14 cellular contexts compared by ENCODE assay signal in the genomic region with DNA sequence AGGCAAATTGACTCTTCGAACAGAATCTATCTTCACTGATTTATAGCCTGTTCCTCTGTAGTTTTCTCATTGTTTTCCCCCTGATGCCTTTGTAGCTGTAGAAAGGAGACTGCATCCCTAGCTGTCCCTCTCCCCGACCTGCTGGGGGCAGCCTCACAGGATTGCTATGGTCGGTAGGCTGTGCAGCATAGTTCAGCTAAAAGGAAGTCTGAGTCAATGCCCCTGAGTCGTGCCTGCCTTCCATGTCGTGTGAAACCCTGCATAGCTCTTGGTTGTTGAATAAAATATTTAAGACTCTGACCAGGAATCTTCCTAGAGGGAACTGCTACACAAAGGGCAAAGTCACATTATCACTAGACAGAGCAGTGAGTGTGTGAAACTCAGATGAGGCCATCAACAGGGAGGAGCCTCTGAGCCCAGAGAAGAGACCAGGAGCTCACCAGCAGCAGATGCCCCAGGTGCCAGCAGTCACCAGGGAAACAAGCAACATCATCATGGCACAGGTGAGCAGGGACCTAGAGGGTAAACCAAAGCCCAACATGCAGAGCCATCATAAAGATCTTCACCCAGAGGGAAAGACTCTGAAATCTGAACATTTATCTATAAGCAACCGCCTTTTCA.
DNase-seq lines count a peak whose midpoint lies in the region; ATAC-seq, FAIRE-seq and TF ChIP-seq lines count a peak whose summit lies in the region.
"Had no signal": no experiment of that assay in that cellular context is flagged by ENCODE, and none has a peak within 500 bp of the region (broad histone marks: within the 10 kb centered on the region; RNA-seq: fewer than 3 reads in every experiment).

No MANE protein-coding gene starts in this region.

- CTCF ChIA-PET in HCT116 (lab: Charles Lee), result interaction anchor here (1.2 kb wide), 1 partner anchor 14 kb away, joined by 4 read pairs; no protein-coding TSS in a partner anchor

- RAD21 ChIA-PET in HCT116 (lab: Charles Lee; ENCODE audit: low non-redundant PET in 1 of 2, low total read pairs in 2 of 2, uncharacterized antibody in 2 of 2, unreplicated experiment in 2 of 2), result no interaction called here

- H3K27me3 Mint-ChIP-seq in T-helper 17 cell, result no peaks in the 10 kb centered on the region

- H3K9me2 ChIP-seq in HCT116 (ENCODE audit: insufficient read depth), result no peaks in the 10 kb centered on the region

- POLR2A ChIA-PET in HCT116 (lab: Charles Lee), result no interaction called here

- H3K4me1 Mint-ChIP-seq in T-helper 17 cell, result no peaks in the 10 kb centered on the region

- in situ Hi-C loops in gastrocnemius medialis (cut with MboI; ENCODE audit: low sequenced_read_pairs in 4 of 4), result no loop called here

- H3K79me2 ChIP-seq in HCT116 (ENCODE audit: insufficient read depth, low read length), result no peaks in the 10 kb centered on the region

- H2AFZ ChIP-seq in HCT116 (ENCODE audit: low read depth, low read length, poor library complexity, severe bottlenecking), result peak overlapping the region; percentile 63

- peak; percentile 100 for ATAC-seq in HCT116
- ATAC-seq in SK-N-SH treated with all-trans-retinoic acid at 6 μM for 48 hours, result 0 out of 3 replicates have a peak, but pooled peaks have one; percentile 39
- no peak for ATAC-seq in T-helper 17 cell
- ATAC-seq in GM19463 (IDR thresholded peaks at IDR 0.05; ENCODE audit: unreplicated experiment), result no peak
- no peak for ATAC-seq in gastrocnemius medialis
- ATAC-seq: activated T-cell treated with anti-CD3 and anti-CD28 coated beads, Interleukin-2, amount 50 U/mL, for 4 hours; GM12878 had no signal

- H3K36me3 ChIP-seq in HCT116 (ENCODE audit: control insufficient read depth in 1 of 2, insufficient read depth in 2 of 2, low read length in 2 of 2) (no peaks in the 10 kb centered on the region), gastrocnemius medialis (no peaks in the 10 kb centered on the region)
- H3K36me3 ChIP-seq: SJCRH30, stomach had no signal

- H3K27ac ChIP-seq in HCT116 (ENCODE audit: low read depth, low read length), result no peak overlapping the region
- no peak overlapping the region for H3K27ac ChIP-seq in gastrocnemius medialis
- H3K27ac ChIP-seq: SJCRH30, stomach had no signal

- intact Hi-C loops in HCT116 (cut with micrococcal nuclease) (loop anchor here (10.0 kb wide), 1 partner anchor 321 kb away; no protein-coding TSS in a partner anchor), gastrocnemius medialis (cut with DNase I; ENCODE audit: low total_unique reads) (no loop called here)

- H3K4me3 ChIP-seq in HCT116 (replicated peaks in 1 of 2; ENCODE audit: low read depth in 1 of 2, low read length in 2 of 2) (no peak overlapping the region), gastrocnemius medialis (no peak overlapping the region)
- H3K4me3 ChIP-seq: GM12878, SJCRH30, stomach had no signal

- peak; percentile 4 for TF ChIP-seq CTCF in D721Med (IDR thresholded peaks at IDR 0.05; ENCODE audit: insufficient read depth, missing control alignments)
- TF ChIP-seq CTCF in HCT116 (IDR thresholded peaks at IDR 0.05 in 2 of 3, conservative IDR thresholded peaks at IDR 0.05 in 1 of 3; ENCODE audit: borderline replicate concordance in 1 of 3, insufficient read depth in 1 of 3, low read depth in 2 of 3, low read length in 2 of 3), result peak in 2 of 3 experiments; percentile 49 to 57; a peak in 4 of 6 replicates
- TF ChIP-seq CTCF in gastrocnemius medialis (IDR thresholded peaks at IDR 0.05 in 4 of 5, conservative IDR thresholded peaks at IDR 0.05 in 1 of 5), result no peak

- no peak for TF ChIP-seq POLR2A in HCT116 (IDR thresholded peaks at IDR 0.05; ENCODE audit: borderline replicate concordance, extremely low read depth, insufficient read depth, insufficient read length)
- TF ChIP-seq POLR2A in gastrocnemius medialis (IDR thresholded peaks at IDR 0.05), result no peak

- peaks cover 0 to 4% of the 10 kb centered on the region in 2 experiments; a peak in 1 of 4 replicates for H3K4me1 ChIP-seq in HCT116 (ENCODE audit: control insufficient read depth in 1 of 2, insufficient read depth in 2 of 2, low read length in 2 of 2)
- H3K4me1 ChIP-seq in gastrocnemius medialis, result no peaks in the 10 kb centered on the region
- H3K4me1 ChIP-seq: SJCRH30 had no signal

- no peaks in the 10 kb centered on the region for H3K9me3 ChIP-seq in HCT116 (ENCODE audit: control insufficient read depth in 1 of 2, insufficient read depth in 1 of 2, low read depth in 1 of 2, low read length in 2 of 2)
- peaks cover 2% of the 10 kb centered on the region for H3K9me3 ChIP-seq in T-helper 17 cell (ENCODE audit: control insufficient read depth, low read length, poor library complexity, severe bottlenecking)
- H3K9me3 ChIP-seq in gastrocnemius medialis, result no peaks in the 10 kb centered on the region
- H3K9me3 ChIP-seq: SJCRH30 had no signal

- TF ChIP-seq RAD21 in HCT116 (IDR thresholded peaks at IDR 0.05; ENCODE audit: low read depth), result peak; percentile 27

- no peak overlapping the region for H3K27ac Mint-ChIP-seq in T-helper 17 cell

- no peak for DNase-seq in D721Med (ENCODE audit: insufficient read length, low spot score)
- DNase-seq in HCT116 (ENCODE audit: low read depth, low spot score), result peak; percentile 10
- peak; percentile 44 for DNase-seq in iPS-NIHi11 (ENCODE audit: low spot score)
- no peak for DNase-seq in T-helper 17 cell
- no peak for DNase-seq in gastrocnemius medialis
- DNase-seq: activated CD4-positive, CD25-positive, alpha-beta regulatory T cell; activated T-cell treated with anti-CD3 and anti-CD28 coated beads, Interleukin-2, amount 50 U/mL, for 4 hours; midbrain; NCI-H510A; stomach had no signal

- no peak overlapping the region for H3K9ac ChIP-seq in HCT116 (ENCODE audit: low read length)

- H3K36me3 Mint-ChIP-seq in T-helper 17 cell (ENCODE audit: low read depth), result peaks cover 2% of the 10 kb centered on the region

- no peaks in the 10 kb centered on the region for H4K20me1 ChIP-seq in HCT116 (ENCODE audit: insufficient read depth)

- FAIRE-seq in D721Med (lab: Jason Lieb, UNC), result no peak
- FAIRE-seq: GM12878 had no signal

- H3K27me3 ChIP-seq in HCT116 (ENCODE audit: insufficient read depth, low read length) (no peaks in the 10 kb centered on the region), gastrocnemius medialis (no peaks in the 10 kb centered on the region)
- H3K27me3 ChIP-seq: SJCRH30, stomach had no signal

- no TSS peak for BruUV-seq in HCT116 (replicated peaks; lab: Mats Ljungman, UMichigan)

- H3K4me2 ChIP-seq in HCT116 (ENCODE audit: low read length), result no peak overlapping the region

- no peak overlapping the region for H3K4me3 Mint-ChIP-seq in T-helper 17 cell
- H3K4me3 Mint-ChIP-seq: activated T-cell treated with anti-CD3 and anti-CD28 coated beads, Interleukin-2, amount 50 U/mL, for 4 hours had no signal

TF ChIP-seq in HCT116, 20 proteins besides CTCF, POLR2A, EP300 and RAD21:
- TF ChIP-seq ZNF274 (IDR thresholded peaks at IDR 0.05; ENCODE audit: low read depth, low read length) (no peak), YY1 (IDR thresholded peaks at IDR 0.05; ENCODE audit: extremely low read depth, insufficient replicate concordance, low read depth, low read length) (no peak), EZH2phosphoT487 (IDR thresholded peaks at IDR 0.05; ENCODE audit: borderline replicate concordance) (no peak), TCF7L2 (IDR thresholded peaks at IDR 0.05; ENCODE audit: borderline replicate concordance, extremely low read depth, insufficient read depth, insufficient read length) (no peak), JUND (IDR thresholded peaks at IDR 0.05) (no peak), CBX3 (IDR thresholded peaks at IDR 0.05; ENCODE audit: low read depth) (peak; percentile 29; the same call in 1 of the 2 replicates), SRF (IDR thresholded peaks at IDR 0.05; ENCODE audit: low read depth) (no peak), EZH2 (IDR thresholded peaks at IDR 0.05) (no peak)
TF ChIP-seq in HCT116: peak in this region for 1.

TF ChIP-seq in SK-N-SH treated with all-trans-retinoic acid at 6 μM for 48 hours, 23 proteins besides CTCF, POLR2A, EP300 and RAD21:
- TF ChIP-seq, protein P1, sequence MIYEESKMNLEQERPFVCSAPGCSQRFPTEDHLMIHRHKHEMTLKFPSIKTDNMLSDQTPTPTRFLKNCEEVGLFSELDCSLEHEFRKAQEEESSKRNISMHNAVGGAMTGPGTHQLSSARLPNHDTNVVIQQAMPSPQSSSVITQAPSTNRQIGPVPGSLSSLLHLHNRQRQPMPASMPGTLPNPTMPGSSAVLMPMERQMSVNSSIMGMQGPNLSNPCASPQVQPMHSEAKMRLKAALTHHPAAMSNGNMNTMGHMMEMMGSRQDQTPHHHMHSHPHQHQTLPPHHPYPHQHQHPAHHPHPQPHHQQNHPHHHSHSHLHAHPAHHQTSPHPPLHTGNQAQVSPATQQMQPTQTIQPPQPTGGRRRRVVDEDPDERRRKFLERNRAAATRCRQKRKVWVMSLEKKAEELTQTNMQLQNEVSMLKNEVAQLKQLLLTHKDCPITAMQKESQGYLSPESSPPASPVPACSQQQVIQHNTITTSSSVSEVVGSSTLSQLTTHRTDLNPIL (CRISPR knock-in tag; IDR thresholded peaks at IDR 0.05; ENCODE audit: low read depth), result no peak
- no peak for TF ChIP-seq ZC3H10 (CRISPR knock-in tag; IDR thresholded peaks at IDR 0.05)
- no peak for TF ChIP-seq ZFP30 (CRISPR knock-in tag; IDR thresholded peaks at IDR 0.05)
- TF ChIP-seq, protein P2, sequence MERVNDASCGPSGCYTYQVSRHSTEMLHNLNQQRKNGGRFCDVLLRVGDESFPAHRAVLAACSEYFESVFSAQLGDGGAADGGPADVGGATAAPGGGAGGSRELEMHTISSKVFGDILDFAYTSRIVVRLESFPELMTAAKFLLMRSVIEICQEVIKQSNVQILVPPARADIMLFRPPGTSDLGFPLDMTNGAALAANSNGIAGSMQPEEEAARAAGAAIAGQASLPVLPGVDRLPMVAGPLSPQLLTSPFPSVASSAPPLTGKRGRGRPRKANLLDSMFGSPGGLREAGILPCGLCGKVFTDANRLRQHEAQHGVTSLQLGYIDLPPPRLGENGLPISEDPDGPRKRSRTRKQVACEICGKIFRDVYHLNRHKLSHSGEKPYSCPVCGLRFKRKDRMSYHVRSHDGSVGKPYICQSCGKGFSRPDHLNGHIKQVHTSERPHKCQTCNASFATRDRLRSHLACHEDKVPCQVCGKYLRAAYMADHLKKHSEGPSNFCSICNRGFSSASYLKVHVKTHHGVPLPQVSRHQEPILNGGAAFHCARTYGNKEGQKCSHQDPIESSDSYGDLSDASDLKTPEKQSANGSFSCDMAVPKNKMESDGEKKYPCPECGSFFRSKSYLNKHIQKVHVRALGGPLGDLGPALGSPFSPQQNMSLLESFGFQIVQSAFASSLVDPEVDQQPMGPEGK (CRISPR knock-in tag; IDR thresholded peaks at IDR 0.05; ENCODE audit: borderline replicate concordance), result no peak
- TF ChIP-seq SNAI2 (CRISPR knock-in tag; IDR thresholded peaks at IDR 0.05), result no peak
- TF ChIP-seq ZNF70 (CRISPR knock-in tag; IDR thresholded peaks at IDR 0.05), result no peak
- TF ChIP-seq ARNTL (CRISPR knock-in tag; IDR thresholded peaks at IDR 0.05; ENCODE audit: borderline replicate concordance, low read depth), result no peak
- TF ChIP-seq ZFP3 (CRISPR knock-in tag; IDR thresholded peaks at IDR 0.05), result no peak
- no peak for TF ChIP-seq RARB (CRISPR knock-in tag; IDR thresholded peaks at IDR 0.05)
- no peak for TF ChIP-seq CSDC2 (CRISPR knock-in tag; IDR thresholded peaks at IDR 0.05)
- no peak for TF ChIP-seq ZNF565 (CRISPR knock-in tag; conservative IDR thresholded peaks at IDR 0.05; ENCODE audit: low read depth)
- TF ChIP-seq PPARA (CRISPR knock-in tag; IDR thresholded peaks at IDR 0.05; ENCODE audit: borderline replicate concordance), result no peak
TF ChIP-seq in SK-N-SH treated with all-trans-retinoic acid at 6 μM for 48 hours: peak in this region for 0.

Comparison
In these comparisons a context has a peak if more than half of its experiments do, and no peak if none do; other contexts are left out.
1. DNase-seq: peak in HCT116 (single experiment) and iPS-NIHi11 (single experiment); none in D721Med (single experiment), T-helper 17 cell (0 of 3) and gastrocnemius medialis (0 of 2).
2. CTCF ChIP-seq: peak in D721Med (single experiment) and HCT116 (2 of 3); none in gastrocnemius medialis (0 of 5).
3. ATAC-seq: peak in HCT116 (single experiment) and SK-N-SH treated with all-trans-retinoic acid at 6 μM for 48 hours (single experiment); none in T-helper 17 cell (single experiment), GM19463 (single experiment) and gastrocnemius medialis (0 of 2).